8 cellular contexts compared by ENCODE assay signal in the genomic region with DNA sequence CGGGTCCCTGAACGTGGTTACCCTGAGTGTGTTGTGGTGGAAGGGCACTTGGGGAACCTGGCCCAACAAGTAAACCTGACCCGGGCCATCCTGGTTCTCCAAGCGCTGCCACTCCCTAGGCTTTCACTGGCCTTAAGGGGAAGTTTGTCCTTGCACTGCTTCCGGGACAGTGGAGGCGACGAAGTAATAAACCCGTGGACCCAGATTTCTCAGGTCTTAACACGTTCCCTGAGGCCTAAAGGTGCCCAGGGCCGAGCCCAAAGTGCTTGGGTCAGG. TPM values are rescaled to one million over a fixed set of nuclear protein-coding genes. Genes with fewer than 3 reads are reported as not detected.
DNase-seq lines count a peak whose midpoint lies in the region; ATAC-seq and TF ChIP-seq lines count a peak whose summit lies in the region.

No MANE protein-coding gene starts in this region.

- H3K9me3 Mint-ChIP-seq in Calu3 (ENCODE audit: low read depth, unreplicated experiment) = no peaks in the 10 kb centered on the region

- H3K27ac Mint-ChIP-seq in Calu3 (ENCODE audit: unreplicated experiment) = peak overlapping the region; percentile 16

- H3K27me3 ChIP-seq in MM.1S (replicated peaks; ENCODE audit: insufficient read depth, low read length) (no peaks in the 10 kb centered on the region), endocrine pancreas (ENCODE audit: control insufficient read depth, insufficient read depth, low read length) (no peaks in the 10 kb centered on the region), neutrophil (no peaks in the 10 kb centered on the region)

- H3K4me1 ChIP-seq in MM.1S (ENCODE audit: low read length) (peaks cover 17% of the 10 kb centered on the region), endocrine pancreas (ENCODE audit: control insufficient read depth, insufficient read depth, low read length) (no peaks in the 10 kb centered on the region), neutrophil (ENCODE audit: control insufficient read depth in 1 of 2, insufficient read depth in 1 of 2, low read depth in 1 of 2, low read length in 1 of 2) (peaks cover 16 to 17% of the 10 kb centered on the region in 2 experiments)

- no peak for TF ChIP-seq CTCF in Calu3 (IDR thresholded peaks at IDR 0.05; ENCODE audit: unreplicated experiment)
- TF ChIP-seq CTCF in MM.1S (IDR thresholded peaks at IDR 0.05; ENCODE audit: low read length) = no peak
- TF ChIP-seq CTCF in neutrophil (IDR thresholded peaks at IDR 0.05) = no peak

- DNase-seq in Calu3 = no peak
- DNase-seq in MM.1S = no peak
- no peak for DNase-seq in stimulated activated CD4-positive, alpha-beta T cell treated with anti-CD3 and anti-CD28 coated beads, Interleukin-2, amount 100 ng/mL, for 48 hours
- no peak for DNase-seq in SHP77 treated with DMSO at 0.1 percent for 48 hours (lab: John Stamatoyannopoulos, UW)
- no peak for DNase-seq in stimulated activated CD4-positive, alpha-beta T cell treated with anti-CD3 and anti-CD28 coated beads, Interleukin-4, amount 100 ng/mL, for 24 hours

- H3F3A ChIP-seq in MM.1S (ENCODE audit: insufficient read depth, low read length) = peaks cover 16% of the 10 kb centered on the region

- no peaks in the 10 kb centered on the region for H3K79me2 ChIP-seq in MM.1S (ENCODE audit: low read length)

- H4K20me1 ChIP-seq in MM.1S (ENCODE audit: insufficient read depth, low read length) = no peaks in the 10 kb centered on the region

- H3K9me3 ChIP-seq in MM.1S (replicated peaks; ENCODE audit: insufficient read depth, low read length) = no peaks in the 10 kb centered on the region
- no peaks in the 10 kb centered on the region for H3K9me3 ChIP-seq in endocrine pancreas (ENCODE audit: control insufficient read depth, low read length)
- H3K9me3 ChIP-seq in neutrophil = no peaks in the 10 kb centered on the region

- CTCF ChIA-PET in Calu3 (lab: Charles Lee) = no interaction called here

- H3K4me3 ChIP-seq in MM.1S (ENCODE audit: low read length) = peak overlapping the region; percentile 75
- H3K4me3 ChIP-seq in endocrine pancreas (ENCODE audit: control insufficient read depth, insufficient read depth, low read length) = peak overlapping the region; percentile 37
- peak overlapping the region; percentile 91 to 93 for H3K4me3 ChIP-seq in neutrophil (ENCODE audit: low read depth in 1 of 2, low read length in 1 of 2)

- intact Hi-C loops in Calu3 (cut with micrococcal nuclease; ENCODE audit: unreplicated experiment) = no loop called here

- H3K9me2 ChIP-seq in MM.1S (replicated peaks; ENCODE audit: insufficient read depth, low read length) = no peaks in the 10 kb centered on the region

- H3K27ac ChIP-seq in MM.1S (ENCODE audit: low read length) (peak overlapping the region; percentile 17; the same call in 1 of the 2 replicates), neutrophil (peak overlapping the region; percentile 77)

- H3K4me2 ChIP-seq in MM.1S (ENCODE audit: low read depth, low read length) = peak overlapping the region; percentile 87

- H2AFZ ChIP-seq in MM.1S (ENCODE audit: low read length) = peak overlapping the region; percentile 91

- peaks cover 47% of the 10 kb centered on the region for H3K4me1 Mint-ChIP-seq in Calu3 (ENCODE audit: low read depth, unreplicated experiment)

- peak overlapping the region; percentile 37; the same call in 1 of the 2 replicates for H3K9ac ChIP-seq in MM.1S (ENCODE audit: low read length)
- H3K9ac ChIP-seq in endocrine pancreas (ENCODE audit: control insufficient read depth, insufficient read depth, low read length) = peak overlapping the region; percentile 72

- H3K4me3 Mint-ChIP-seq in Calu3 (ENCODE audit: low read depth, unreplicated experiment) = peak overlapping the region; percentile 98

- peaks cover 63% of the 10 kb centered on the region for H3K36me3 Mint-ChIP-seq in Calu3 (ENCODE audit: insufficient read depth, unreplicated experiment)

- BruUV-seq in Calu3 (replicated peaks; lab: Mats Ljungman, UMichigan) = no TSS peak

- ATAC-seq in HG03025 (IDR thresholded peaks at IDR 0.05; ENCODE audit: low FRiP score, unreplicated experiment) = no peak

- no peaks in the 10 kb centered on the region for H3K36me3 ChIP-seq in MM.1S (replicated peaks; ENCODE audit: insufficient read depth, low read length)
- no peaks in the 10 kb centered on the region for H3K36me3 ChIP-seq in endocrine pancreas (ENCODE audit: control insufficient read depth, insufficient read depth, low read length)
- H3K36me3 ChIP-seq in neutrophil = no peaks in the 10 kb centered on the region

- H3K27me3 Mint-ChIP-seq in Calu3 (ENCODE audit: unreplicated experiment) = no peaks in the 10 kb centered on the region

RNA-seq across cellular contexts. Expression of gene CCDC24, which starts 0.3 kb away (rescaled TPM):
- 19.7 and 20.2 TPM in 2 replicates for total RNA-seq in Calu3 (2022)

RNA-seq across cellular contexts. Expression of gene B4GALT2, which starts 12.1 kb away (rescaled TPM):
- 47.1 and 50.9 TPM in 2 replicates for total RNA-seq in Calu3 (2022)

RNA-seq across cellular contexts. Expression of gene ATP6V0B, which starts 16.4 kb away (rescaled TPM):
- total RNA-seq in Calu3 (2022) = 141 and 155 TPM in 2 replicates

RNA-seq across cellular contexts. Expression of gene DPH2, which starts 21.3 kb away (rescaled TPM):
- total RNA-seq in Calu3 (2022) = 41.2 and 43.3 TPM in 2 replicates

RNA-seq across cellular contexts. Expression of gene SLC6A9, which starts 40.1 kb away (rescaled TPM):
- total RNA-seq in Calu3 (2022) = 18.2 and 19.5 TPM in 2 replicates

Comparison
In these comparisons a context has a peak if more than half of its experiments do, and no peak if none do; other contexts are left out.
1. H3K4me3 ChIP-seq: peak in every context shown above with its lines; median percentile 92 in neutrophil; 75 in MM.1S; 37 in endocrine pancreas.